Comparison of ENCODE assay signal across 14 cellular contexts in genomic region chr1:27663735-27664119, GRCh38.
"Had no signal": no experiment of that assay in that cellular context is flagged by ENCODE, and none has a peak within 500 bp of the region (broad histone marks: within the 10 kb centered on the region; RNA-seq: fewer than 3 reads in every experiment).

No MANE protein-coding gene starts in this region.

- H3K36me3 Mint-ChIP-seq: neural progenitor cell, WTC11 had no signal

- H3K27me3 ChIP-seq: brain microvascular endothelial cell, esophagus muscularis mucosa, gastroesophageal sphincter, heart left ventricle, neural progenitor cell, testis, uterus had no signal

- H3K4me3 Mint-ChIP-seq: WTC11 had no signal

- H3K4me3 ChIP-seq: esophagus muscularis mucosa, gastroesophageal sphincter, neural progenitor cell, smooth muscle cell, testis, uterus had no signal

- H3K9me3 Mint-ChIP-seq: activated naive CD4-positive, alpha-beta T cell treated with anti-CD3 and anti-CD28 coated beads, Interleukin-2, amount 10 ng/mL, durations not matched to agents 7 days and 5 days; effector memory CD8-positive, alpha-beta T cell; memory B cell; naive B cell; neural progenitor cell; stimulated activated naive B cell treated with anti-CD40 and anti-IgM and Interleukin-4, amounts not matched to agents 10 μg/mL and 1 μg/mL and 100 μg/mL, for 72 hours; WTC11 had no signal

- H3K9me3 ChIP-seq: esophagus muscularis mucosa, gastroesophageal sphincter, heart left ventricle, testis, uterus had no signal

- H3K4me2 ChIP-seq: neural progenitor cell, smooth muscle cell had no signal

- H3K27me3 Mint-ChIP-seq: activated naive CD4-positive, alpha-beta T cell treated with anti-CD3 and anti-CD28 coated beads, Interleukin-2, amount 10 ng/mL, durations not matched to agents 7 days and 5 days; effector memory CD8-positive, alpha-beta T cell; memory B cell; naive B cell; stimulated activated naive B cell treated with anti-CD40 and anti-IgM and Interleukin-4, amounts not matched to agents 10 μg/mL and 1 μg/mL and 100 μg/mL, for 72 hours had no signal

- H3K9ac ChIP-seq: neural progenitor cell had no signal

- H3K27ac ChIP-seq: brain microvascular endothelial cell, neural progenitor cell, testis had no signal

- H3K36me3 ChIP-seq: brain microvascular endothelial cell, neural progenitor cell, uterus had no signal
